ENCODE assay signal across 11 cellular contexts in the genomic region with DNA sequence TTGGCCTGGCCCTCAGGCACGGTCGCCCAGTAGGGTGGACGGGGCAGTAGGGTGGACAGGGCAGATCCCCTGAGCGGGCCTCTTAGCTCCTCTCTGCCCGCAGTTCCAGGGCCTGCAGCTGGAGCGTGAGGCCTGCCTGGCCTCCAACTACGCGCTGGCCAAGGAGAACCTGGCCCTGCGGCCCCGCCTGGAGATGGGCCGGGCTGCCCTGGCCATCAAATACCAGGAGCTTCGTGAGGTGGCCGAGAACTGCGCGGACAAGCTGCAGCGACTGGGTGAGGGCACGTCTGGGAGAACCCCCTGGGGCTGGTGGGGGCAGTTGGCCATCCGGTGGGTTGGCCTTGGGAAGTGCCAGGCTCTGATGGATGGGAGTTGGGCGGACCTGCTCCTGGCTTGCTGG. TPM values are rescaled to one million over a fixed set of nuclear protein-coding genes. Genes with fewer than 3 reads are reported as not detected.
DNase-seq lines count a peak whose midpoint lies in the region; ATAC-seq, FAIRE-seq and TF ChIP-seq lines count a peak whose summit lies in the region.
"Had no signal": no experiment of that assay in that cellular context is flagged by ENCODE, and none has a peak within 500 bp of the region (broad histone marks: within the 10 kb centered on the region; RNA-seq: fewer than 3 reads in every experiment).

No MANE protein-coding gene starts in this region.

- no peak for FAIRE-seq in HTR-8/SVneo (lab: Jason Lieb, UNC)

- H3K36me3 ChIP-seq in Panc1 (ENCODE audit: control insufficient read depth, insufficient read depth, low read length) = no peaks in the 10 kb centered on the region
- H3K36me3 ChIP-seq: breast epithelium had no signal

- H3K27me3 ChIP-seq in Panc1 (ENCODE audit: control insufficient read depth, insufficient read depth, low read length) = no peaks in the 10 kb centered on the region
- H3K27me3 ChIP-seq: breast epithelium had no signal

- CTCF ChIA-PET in AG04449 (lab: Yijun Ruan, JAX) = interaction anchor here (0.8 to 3.3 kb wide), 11 partner anchors 9 to 66 kb away, joined by 3 to 34 read pairs (median 4); no protein-coding TSS in a partner anchor
- CTCF ChIA-PET in Panc1 (lab: Charles Lee) = interaction anchor here (0.6 to 1.1 kb wide), 3 partner anchors 56 to 86 kb away, joined by 3 to 6 read pairs (median 3); no protein-coding TSS in a partner anchor

- peaks cover 7% of the 10 kb centered on the region for H3K36me3 Mint-ChIP-seq in mesothelial cell of epicardium

- H3K27ac ChIP-seq in Panc1 (ENCODE audit: low read length) = no peak overlapping the region
- H3K27ac ChIP-seq: breast epithelium had no signal

- peak overlapping the region; percentile 18 for H3K4me3 ChIP-seq in AG04449 (ENCODE audit: low read depth, low read length)
- peak overlapping the region in 1 of 2 experiments; percentile 73; a peak in 1 of 4 replicates for H3K4me3 ChIP-seq in Panc1 (ENCODE audit: low read depth in 2 of 2, low read length in 2 of 2)

- intact Hi-C loops in Panc1 (cut with micrococcal nuclease; ENCODE audit: unreplicated experiment) = loop anchor here (5.0 kb wide), 1 partner anchor 62 kb away; no protein-coding TSS in a partner anchor

- H3K27ac Mint-ChIP-seq in mesothelial cell of epicardium = no peak overlapping the region

- peak overlapping the region; percentile 88 for H3K4me3 Mint-ChIP-seq in mesothelial cell of epicardium

- no peaks in the 10 kb centered on the region for H3K9me3 Mint-ChIP-seq in mesothelial cell of epicardium

- POLR2A ChIA-PET in AG04449 (lab: Yijun Ruan, JAX) (no interaction called here), Panc1 (lab: Charles Lee) (no interaction called here)

- in situ Hi-C loops in Panc1 (cut with HindIII; ENCODE audit: low pct_unique_long_range_greater_than_20kb, low sequenced_read_pairs) = no loop called here

- no TSS peak for BruUV-seq in Panc1 (replicated peaks; lab: Mats Ljungman, UMichigan)

- H3K4me1 ChIP-seq in Panc1 (ENCODE audit: control insufficient read depth, insufficient read depth, low read length) = peaks cover 8% of the 10 kb centered on the region
- H3K4me1 ChIP-seq: breast epithelium had no signal

- peaks cover 9% of the 10 kb centered on the region for H3K4me1 Mint-ChIP-seq in mesothelial cell of epicardium

- DNase-seq in AG04449 (ENCODE audit: low read depth, low spot score) = no peak
- DNase-seq in Panc1 (ENCODE audit: low read depth, low spot score) = no peak
- no peak for DNase-seq in mesothelial cell of epicardium (ENCODE audit: low spot score in 2 of 2, unreplicated experiment in 2 of 2)
- DNase-seq in OCI-M2 (lab: John Stamatoyannopoulos, UW; ENCODE audit: unreplicated experiment) = no peak
- DNase-seq in HTR-8/SVneo (ENCODE audit: insufficient read length, low spot score) = no peak
- no peak for DNase-seq in hepatic stellate cell (ENCODE audit: low spot score)
- DNase-seq: activated gamma-delta T cell treated with Interleukin-2 at 50 U/mL for 16 hours, KBM-7, mesendoderm had no signal

- H3K27me3 Mint-ChIP-seq in mesothelial cell of epicardium (ENCODE audit: low read depth) = peaks cover 6% of the 10 kb centered on the region

- no peaks in the 10 kb centered on the region for H3K9me3 ChIP-seq in Panc1 (ENCODE audit: control insufficient read depth, insufficient read depth, low read depth, low read length)
- H3K9me3 ChIP-seq: breast epithelium had no signal

- ATAC-seq in Panc1 = peak; percentile 28; the same call in 1 of the 2 replicates

- TF ChIP-seq CTCF in AG04449 (IDR thresholded peaks at IDR 0.05; ENCODE audit: insufficient read depth, low read length, missing control alignments) (no peak), Panc1 (IDR thresholded peaks at IDR 0.05) (no peak), mesothelial cell of epicardium (IDR thresholded peaks at IDR 0.05; ENCODE audit: unreplicated experiment) (no peak)

RNA-seq across cellular contexts. Expression of gene VPS37D, which starts 1.7 kb away (rescaled TPM):
- 4.4 TPM for total RNA-seq in Panc1 (2021; ENCODE audit: unreplicated experiment)
- polyA plus RNA-seq in Panc1 (2012; ENCODE audit: insufficient read length) = 6.8 TPM
- 15.4 to 16.7 TPM (median 16.1 TPM) in 3 replicates for total RNA-seq in mesothelial cell of epicardium

RNA-seq across cellular contexts. Expression of gene DNAJC30, which starts 13.9 kb away (rescaled TPM):
- 11.1 TPM for total RNA-seq in Panc1 (2021; ENCODE audit: unreplicated experiment)
- polyA plus RNA-seq in Panc1 (2012; ENCODE audit: insufficient read length) = 6.5 TPM
- 13.1 to 14.8 TPM (median 14.6 TPM) in 3 replicates for total RNA-seq in mesothelial cell of epicardium

RNA-seq across cellular contexts. Expression of gene BUD23, which starts 14.1 kb away (rescaled TPM):
- total RNA-seq in Panc1 (2021; ENCODE audit: unreplicated experiment) (124 TPM), mesothelial cell of epicardium (64.2 to 70.2 TPM (median 69.1 TPM) in 3 replicates)
- polyA plus RNA-seq in Panc1 (2012; ENCODE audit: insufficient read length) = 228 TPM

RNA-seq across cellular contexts. Expression of gene MLXIPL, which starts 45.0 kb away (rescaled TPM):
- total RNA-seq in Panc1 (2021; ENCODE audit: unreplicated experiment) (7.2 TPM), mesothelial cell of epicardium (1.5 to 2.6 TPM (median 2.0 TPM) in 3 replicates)
- polyA plus RNA-seq in Panc1 (2012; ENCODE audit: insufficient read length) = 4.9 TPM
- total RNA-seq: temporal lobe had no signal

RNA-seq across cellular contexts. Expression of gene STX1A, which starts 50.2 kb away (rescaled TPM):
- total RNA-seq in Panc1 (2021; ENCODE audit: unreplicated experiment) (80.9 TPM), mesothelial cell of epicardium (12.5 to 15.5 TPM (median 13.2 TPM) in 3 replicates)
- 75.5 TPM for polyA plus RNA-seq in Panc1 (2012; ENCODE audit: insufficient read length)
